In the genomic region with DNA sequence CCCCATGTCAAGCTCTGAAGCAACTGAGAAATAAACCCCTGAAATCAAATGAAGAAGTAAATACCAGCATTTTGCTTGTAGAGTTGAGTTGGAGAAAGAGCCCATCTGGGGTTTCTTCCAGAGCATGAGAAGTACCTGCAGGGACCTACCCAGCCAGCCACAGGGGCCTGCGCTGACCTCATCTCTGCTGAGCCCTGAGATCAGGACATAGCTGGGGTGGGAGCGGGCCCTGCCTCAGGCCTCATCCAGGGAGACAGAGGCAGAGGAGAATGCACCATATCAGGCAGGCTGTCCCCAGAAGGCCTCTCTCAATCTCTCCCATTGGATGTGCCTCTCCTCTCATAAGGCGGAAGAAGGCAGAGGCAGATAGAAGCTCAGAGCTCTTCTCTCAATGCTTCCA, we compare ENCODE assay signal across 1 cellular context.
TF ChIP-seq lines count a peak whose summit lies in the region.

No MANE protein-coding gene starts in this region.

TF ChIP-seq in HepG2, 621 proteins besides CTCF, POLR2A, EP300 and RAD21:
- TF ChIP-seq THAP8 (CRISPR knock-in tag; IDR thresholded peaks at IDR 0.05; ENCODE audit: borderline replicate concordance) (no peak), ZNF879 (CRISPR knock-in tag; IDR thresholded peaks at IDR 0.05) (no peak)
- TF ChIP-seq, protein P1, sequence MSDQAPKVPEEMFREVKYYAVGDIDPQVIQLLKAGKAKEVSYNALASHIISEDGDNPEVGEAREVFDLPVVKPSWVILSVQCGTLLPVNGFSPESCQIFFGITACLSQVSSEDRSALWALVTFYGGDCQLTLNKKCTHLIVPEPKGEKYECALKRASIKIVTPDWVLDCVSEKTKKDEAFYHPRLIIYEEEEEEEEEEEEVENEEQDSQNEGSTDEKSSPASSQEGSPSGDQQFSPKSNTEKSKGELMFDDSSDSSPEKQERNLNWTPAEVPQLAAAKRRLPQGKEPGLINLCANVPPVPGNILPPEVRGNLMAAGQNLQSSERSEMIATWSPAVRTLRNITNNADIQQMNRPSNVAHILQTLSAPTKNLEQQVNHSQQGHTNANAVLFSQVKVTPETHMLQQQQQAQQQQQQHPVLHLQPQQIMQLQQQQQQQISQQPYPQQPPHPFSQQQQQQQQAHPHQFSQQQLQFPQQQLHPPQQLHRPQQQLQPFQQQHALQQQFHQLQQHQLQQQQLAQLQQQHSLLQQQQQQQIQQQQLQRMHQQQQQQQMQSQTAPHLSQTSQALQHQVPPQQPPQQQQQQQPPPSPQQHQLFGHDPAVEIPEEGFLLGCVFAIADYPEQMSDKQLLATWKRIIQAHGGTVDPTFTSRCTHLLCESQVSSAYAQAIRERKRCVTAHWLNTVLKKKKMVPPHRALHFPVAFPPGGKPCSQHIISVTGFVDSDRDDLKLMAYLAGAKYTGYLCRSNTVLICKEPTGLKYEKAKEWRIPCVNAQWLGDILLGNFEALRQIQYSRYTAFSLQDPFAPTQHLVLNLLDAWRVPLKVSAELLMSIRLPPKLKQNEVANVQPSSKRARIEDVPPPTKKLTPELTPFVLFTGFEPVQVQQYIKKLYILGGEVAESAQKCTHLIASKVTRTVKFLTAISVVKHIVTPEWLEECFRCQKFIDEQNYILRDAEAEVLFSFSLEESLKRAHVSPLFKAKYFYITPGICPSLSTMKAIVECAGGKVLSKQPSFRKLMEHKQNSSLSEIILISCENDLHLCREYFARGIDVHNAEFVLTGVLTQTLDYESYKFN (CRISPR knock-in tag; conservative IDR thresholded peaks at IDR 0.05) = no peak
